ENCODE assay signal across 32 cellular contexts in the genomic region with DNA sequence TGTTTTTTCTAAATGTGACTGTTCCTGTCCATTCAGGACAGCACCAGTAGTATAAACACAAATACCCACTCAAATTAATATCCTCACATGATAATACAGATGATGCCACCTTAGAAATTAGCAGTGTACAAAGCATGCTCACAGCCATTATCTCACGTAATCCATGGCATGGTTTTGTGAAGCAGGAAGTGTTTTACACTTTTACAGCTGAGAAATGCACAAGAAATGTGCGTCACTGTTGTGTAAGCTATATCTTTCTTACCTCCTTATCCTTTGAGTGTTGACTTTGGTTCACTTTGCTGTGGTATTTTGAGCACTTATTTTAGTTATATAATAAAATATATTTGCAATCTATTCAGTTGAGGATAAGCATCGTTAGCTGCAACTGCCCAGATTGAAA. TPM values are rescaled to one million over a fixed set of nuclear protein-coding genes. Genes with fewer than 3 reads are reported as not detected.
"Had no signal": no experiment of that assay in that cellular context is flagged by ENCODE, and none has a peak within 500 bp of the region (broad histone marks: within the 10 kb centered on the region; RNA-seq: fewer than 3 reads in every experiment).

No MANE protein-coding gene starts in this region.

- H3K36me3 ChIP-seq: adrenal gland, cardiac muscle cell, colonic mucosa, esophagus squamous epithelium, WERI-Rb-1 had no signal

- ATAC-seq: activated CD4-positive, CD25-positive, alpha-beta regulatory T cell treated with anti-CD3 and anti-CD28 coated beads, Interleukin-2, amount 50 U/mL, for 24 hours; activated CD8-positive, alpha-beta T cell treated with anti-CD3 and anti-CD28 coated beads for 36 hours; activated naive CD8-positive, alpha-beta T cell treated with anti-CD3 and anti-CD28 coated beads, Interleukin-2, amount 50 U/mL, for 24 hours; activated T-cell treated with anti-CD3 and anti-CD28 coated beads, Interleukin-2, amount 50 U/mL, for 4 hours; activated T-helper 17 cell treated with anti-CD3 and anti-CD28 coated beads, Interleukin-2, amount 50 U/mL, for 72 hours; body of pancreas; T-helper 17 cell had no signal

- H3K27me3 ChIP-seq: body of pancreas, cardiac muscle cell, colonic mucosa had no signal

- DNase-seq: activated B cell treated with CpG ODN at 0.5 μM for 24 hours; activated CD4-positive, alpha-beta T cell treated with anti-CD3 and anti-CD28 coated beads for 48 hours; activated CD4-positive, alpha-beta T cell treated with anti-CD3 and anti-CD28 coated beads, Interleukin-2, amount 50 U/mL, for 1 hour; activated CD4-positive, alpha-beta T cell treated with anti-CD3 and anti-CD28 coated beads, Interleukin-2, amount 50 U/mL, for 48 hours; activated CD8-positive, alpha-beta memory T cell treated with anti-CD3 and anti-CD28 coated beads for 24 hours; activated CD8-positive, alpha-beta T cell treated with anti-CD3 and anti-CD28 coated beads for 36 hours; activated effector memory CD4-positive, alpha-beta T cell treated with Interleukin-2 at 50 U/mL for 16 hours; activated gamma-delta T cell treated with Interleukin-2 at 50 U/mL for 16 hours; activated naive CD4-positive, alpha-beta T cell treated with Interleukin-2 at 50 U/mL for 16 hours; activated naive CD8-positive, alpha-beta T cell treated with anti-CD3 and anti-CD28 coated beads for 36 hours; activated naive CD8-positive, alpha-beta T cell treated with anti-CD3 and anti-CD28 coated beads, Interleukin-2, amount 50 U/mL, for 24 hours; activated T-cell treated with anti-CD3 and anti-CD28 coated beads, Interleukin-2, amount 50 U/mL, for 4 hours; adrenal gland; aorta; body of pancreas; central memory CD4-positive, alpha-beta T cell; cerebellar nuclear complex; colonic mucosa; effector CD8-positive, alpha-beta T cell; esophagus squamous epithelium; foreskin melanocyte; T-helper 17 cell; T1000 had no signal

- H3K9me3 ChIP-seq: adrenal gland, body of pancreas, colonic mucosa, esophagus squamous epithelium had no signal

- H3K4me3 ChIP-seq: adrenal gland, body of pancreas, cardiac muscle cell, colonic mucosa, esophagus squamous epithelium had no signal

- H3K4me1 ChIP-seq: adrenal gland, body of pancreas, colonic mucosa, esophagus squamous epithelium had no signal

- H3K27ac ChIP-seq: adrenal gland, body of pancreas, cardiac muscle cell, colonic mucosa, epithelial cell of prostate, esophagus squamous epithelium, WERI-Rb-1 had no signal

RNA-seq across cellular contexts. Expression of a gene that starts 31.6 kb away (rescaled TPM):
- total RNA-seq: activated B cell treated with CpG ODN at 0.5 μM for 24 hours; activated CD8-positive, alpha-beta T cell treated with anti-CD3 and anti-CD28 coated beads for 36 hours; activated naive CD8-positive, alpha-beta T cell treated with anti-CD3 and anti-CD28 coated beads for 36 hours; activated T-cell treated with anti-CD3 and anti-CD28 coated beads, Interleukin-2, amount 50 U/mL, for 4 hours; activated T-helper 17 cell treated with anti-CD3 and anti-CD28 coated beads, Interleukin-2, amount 50 U/mL, for 72 hours; adrenal gland; cardiac muscle cell; dermis microvascular lymphatic vessel endothelial cell; endothelial cell of umbilical vein; fibroblast of lung; fibroblast of villous mesenchyme; T-helper 17 cell had no signal
